ENCODE assay signal across 26 cellular contexts in genomic region chr18:12165038-12165768, GRCh38.
"Had no signal": no experiment of that assay in that cellular context is flagged by ENCODE, and none has a peak within 500 bp of the region (broad histone marks: within the 10 kb centered on the region; RNA-seq: fewer than 3 reads in every experiment).

No MANE protein-coding gene starts in this region.

- H3K27ac Mint-ChIP-seq: dendritic cell treated with granulocyte-macrophage colony-stimulating factor and Interleukin-4, amounts not matched to agents 40 ng/mL and 50 ng/mL, for 4 days; effector memory CD8-positive, alpha-beta T cell; endodermal cell had no signal

- H3K4me3 Mint-ChIP-seq: dendritic cell treated with granulocyte-macrophage colony-stimulating factor and Interleukin-4, amounts not matched to agents 40 ng/mL and 50 ng/mL, for 4 days; effector memory CD8-positive, alpha-beta T cell; endodermal cell had no signal

- H3K4me3 ChIP-seq: colonic mucosa, coronary artery, dorsolateral prefrontal cortex, esophagus muscularis mucosa, esophagus squamous epithelium, gastrocnemius medialis, gastroesophageal sphincter, heart left ventricle, heart right ventricle, hepatocyte had no signal

- H3K4me1 ChIP-seq: colonic mucosa, esophagus muscularis mucosa, esophagus squamous epithelium, foreskin keratinocyte, gastrocnemius medialis, gastroesophageal sphincter, heart left ventricle, heart right ventricle had no signal

- DNase-seq: colonic mucosa; cortex of kidney; dermis blood vessel endothelial cell; dorsolateral prefrontal cortex; effector CD4-positive, alpha-beta T cell; effector CD8-positive, alpha-beta T cell; effector memory CD4-positive, alpha-beta T cell; effector memory CD8-positive, alpha-beta T cell; endodermal cell; erythroblast; esophagus squamous epithelium; foreskin fibroblast; foreskin keratinocyte; foreskin melanocyte; gastrocnemius medialis; glutamatergic neuron; head of caudate nucleus; heart left ventricle; heart right ventricle had no signal

- H3K36me3 ChIP-seq: colonic mucosa, esophagus muscularis mucosa, esophagus squamous epithelium, gastrocnemius medialis, gastroesophageal sphincter, heart left ventricle, heart right ventricle had no signal

- H3K27ac ChIP-seq: colonic mucosa, coronary artery, dorsolateral prefrontal cortex, epithelial cell of prostate, esophagus muscularis mucosa, esophagus squamous epithelium, foreskin keratinocyte, gastrocnemius medialis, gastroesophageal sphincter, heart left ventricle, heart right ventricle, hepatocyte had no signal

- H3K4me1 Mint-ChIP-seq: endodermal cell had no signal

- H3K9me3 ChIP-seq: colonic mucosa, esophagus squamous epithelium, gastrocnemius medialis had no signal

- ATAC-seq: effector memory CD8-positive, alpha-beta T cell; esophagus mucosa; foreskin keratinocyte; gastrocnemius medialis; gastroesophageal sphincter; heart left ventricle; heart right ventricle had no signal
